11 cellular contexts compared by ENCODE assay signal in the genomic region with DNA sequence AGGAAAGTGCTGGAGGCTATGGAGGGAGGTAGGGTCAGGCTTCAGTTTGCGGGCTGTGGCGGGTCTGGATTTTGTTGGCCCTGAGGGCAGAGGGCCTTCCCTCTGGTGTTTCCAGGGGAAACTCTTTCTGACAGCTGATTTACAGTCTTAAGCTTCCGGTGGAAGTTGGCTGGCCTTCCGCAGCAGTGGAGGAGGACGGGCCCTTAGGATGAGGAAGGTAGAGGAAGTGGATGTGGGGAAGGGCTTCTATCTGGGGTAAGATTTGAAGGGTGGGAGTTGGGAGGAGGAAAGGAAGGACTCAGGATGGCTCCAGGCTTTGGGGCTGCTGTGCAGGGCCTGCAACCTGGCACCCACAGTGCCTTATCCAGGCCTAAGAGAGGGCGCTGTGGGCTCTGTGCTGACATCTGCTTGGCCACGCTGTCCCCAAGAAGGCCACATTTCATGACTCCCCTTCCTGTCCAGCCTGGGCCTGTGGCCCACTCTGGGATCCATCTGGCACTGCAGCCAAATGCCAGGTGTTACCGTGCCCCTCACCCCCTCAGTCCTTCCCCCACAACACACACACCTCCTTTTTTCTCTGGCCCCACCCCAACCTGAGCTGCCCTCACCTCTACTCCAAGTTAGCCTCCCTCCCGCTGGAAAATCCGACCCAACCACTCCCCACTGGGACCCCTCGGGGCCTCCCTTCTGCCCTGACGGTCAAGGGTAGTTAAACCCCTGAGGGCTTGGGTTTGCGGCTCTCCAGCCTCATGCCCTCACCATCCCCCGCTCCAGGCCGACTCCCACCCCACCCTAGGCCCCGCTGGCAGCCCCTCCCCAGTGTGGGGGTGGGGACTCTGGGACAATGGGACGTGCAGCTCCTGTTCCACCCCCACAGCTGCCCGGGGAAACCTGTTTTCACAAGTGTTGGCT. TPM values are rescaled to one million over a fixed set of nuclear protein-coding genes. Genes with fewer than 3 reads are reported as not detected.
DNase-seq lines count a peak whose midpoint lies in the region; ATAC-seq and TF ChIP-seq lines count a peak whose summit lies in the region.
"Had no signal": no experiment of that assay in that cellular context is flagged by ENCODE, and none has a peak within 500 bp of the region (broad histone marks: within the 10 kb centered on the region; RNA-seq: fewer than 3 reads in every experiment).

No MANE protein-coding gene starts in this region.

- DNase-seq in NCI-H82 (lab: John Stamatoyannopoulos, UW) (peak; percentile 68), left cardiac atrium (peak; percentile 60), retina (peak; percentile 35), NCI-H526 treated with DMSO at 0.1 percent for 48 hours (lab: John Stamatoyannopoulos, UW) (no peak), caudate nucleus (lab: John Stamatoyannopoulos, UW) (no peak), sigmoid colon (no peak)

- no peak for TF ChIP-seq POLR2A in sigmoid colon (IDR thresholded peaks at IDR 0.05)

- TF ChIP-seq CTCF in sigmoid colon (IDR thresholded peaks at IDR 0.05): no peak

- H3K27me3 ChIP-seq in HUES6 (ENCODE audit: control insufficient read depth, insufficient read depth, low read length) (no peaks in the 10 kb centered on the region), sigmoid colon (no peaks in the 10 kb centered on the region)
- H3K27me3 ChIP-seq: ovary, uterus had no signal

- no peaks in the 10 kb centered on the region for H3K36me3 ChIP-seq in HUES6 (ENCODE audit: control insufficient read depth, insufficient read depth, low read length)
- H3K36me3 ChIP-seq in sigmoid colon: no peaks in the 10 kb centered on the region
- H3K36me3 ChIP-seq: ovary, uterus had no signal

- WGBS in sigmoid colon, 2 donors: 37 to 49% methylated on average over 18 of the region's 18 CpGs

- H3K9me3 ChIP-seq in HUES6 (ENCODE audit: control insufficient read depth, insufficient read depth, low read depth, low read length) (no peaks in the 10 kb centered on the region), sigmoid colon (no peaks in the 10 kb centered on the region)
- H3K9me3 ChIP-seq: ovary, uterus had no signal

- H3K27ac ChIP-seq in HUES6 (ENCODE audit: low read depth, low read length) (no peak overlapping the region), caudate nucleus (ENCODE audit: low read depth, low read length) (no peak overlapping the region), sigmoid colon (peak overlapping the region in 1 of 4 donors; percentile 23)
- H3K27ac ChIP-seq: HL-60, ovary, uterus had no signal

- peak overlapping the region; percentile 47 for H3K9ac ChIP-seq in HUES6 (ENCODE audit: low read length)

- intact Hi-C loops in left cardiac atrium (cut with DNase I) (no loop called here), sigmoid colon (cut with DNase I) (no loop called here)

- peak overlapping the region; percentile 34 for H3K4me3 ChIP-seq in HUES6 (ENCODE audit: low read depth, low read length)
- H3K4me3 ChIP-seq in sigmoid colon: no peak overlapping the region
- H3K4me3 ChIP-seq: ovary, uterus had no signal

- H3K4me1 ChIP-seq in HUES6 (ENCODE audit: control insufficient read depth, insufficient read depth, low read length): peaks cover 30% of the 10 kb centered on the region
- no peaks in the 10 kb centered on the region for H3K4me1 ChIP-seq in sigmoid colon
- H3K4me1 ChIP-seq: uterus had no signal

- ATAC-seq in left cardiac atrium: peak; percentile 61 to 77
- no peak for ATAC-seq in GM18867 (IDR thresholded peaks at IDR 0.05; ENCODE audit: unreplicated experiment)

- TF ChIP-seq EP300 in sigmoid colon (IDR thresholded peaks at IDR 0.05): no peak

RNA-seq across cellular contexts. Expression of a gene that starts 7.7 kb away (rescaled TPM):
- total RNA-seq in left cardiac atrium: 10 to 100 TPM; 63.0 to 89.3 TPM
- total RNA-seq in sigmoid colon: 10 to 100 TPM in 2 of 4 donors, 1 to 10 TPM in 2; 8.6 to 10.5 (median 10.1) TPM
- polyA plus RNA-seq in sigmoid colon: 10 to 100 TPM in 1 of 3 donors, 1 to 10 TPM in 2; 9.6 to 26.9 (median 9.9) TPM

Comparison
In these comparisons a context has a peak if more than half of its experiments do, and no peak if none do; other contexts are left out.
1. DNase-seq: peak in NCI-H82 (single experiment), left cardiac atrium (single experiment) and retina (single experiment); none in NCI-H526 treated with DMSO at 0.1 percent for 48 hours (single experiment), caudate nucleus (0 of 61) and sigmoid colon (single experiment).
2. RNA of a gene that starts 7.7 kb away (total RNA-seq): 63.0 to 89.3 TPM in left cardiac atrium; 8.6 to 10.5 TPM in sigmoid colon; every median in the first group is over 4 times any median in the second.